In genomic region chr1:26190373-26190987, GRCh38 we compare ENCODE assay signal across 1 cellular context.
TF ChIP-seq lines count a peak whose summit lies in the region.

Gene CATSPER4 (plus strand): TSS chr1:26190602. CDS start chr1:26190628, 26 bp downstream.

TF ChIP-seq in HEK293, 187 proteins besides CTCF, POLR2A, EP300 and RAD21 (continued from another document):
- TF ChIP-seq, protein P1, sequence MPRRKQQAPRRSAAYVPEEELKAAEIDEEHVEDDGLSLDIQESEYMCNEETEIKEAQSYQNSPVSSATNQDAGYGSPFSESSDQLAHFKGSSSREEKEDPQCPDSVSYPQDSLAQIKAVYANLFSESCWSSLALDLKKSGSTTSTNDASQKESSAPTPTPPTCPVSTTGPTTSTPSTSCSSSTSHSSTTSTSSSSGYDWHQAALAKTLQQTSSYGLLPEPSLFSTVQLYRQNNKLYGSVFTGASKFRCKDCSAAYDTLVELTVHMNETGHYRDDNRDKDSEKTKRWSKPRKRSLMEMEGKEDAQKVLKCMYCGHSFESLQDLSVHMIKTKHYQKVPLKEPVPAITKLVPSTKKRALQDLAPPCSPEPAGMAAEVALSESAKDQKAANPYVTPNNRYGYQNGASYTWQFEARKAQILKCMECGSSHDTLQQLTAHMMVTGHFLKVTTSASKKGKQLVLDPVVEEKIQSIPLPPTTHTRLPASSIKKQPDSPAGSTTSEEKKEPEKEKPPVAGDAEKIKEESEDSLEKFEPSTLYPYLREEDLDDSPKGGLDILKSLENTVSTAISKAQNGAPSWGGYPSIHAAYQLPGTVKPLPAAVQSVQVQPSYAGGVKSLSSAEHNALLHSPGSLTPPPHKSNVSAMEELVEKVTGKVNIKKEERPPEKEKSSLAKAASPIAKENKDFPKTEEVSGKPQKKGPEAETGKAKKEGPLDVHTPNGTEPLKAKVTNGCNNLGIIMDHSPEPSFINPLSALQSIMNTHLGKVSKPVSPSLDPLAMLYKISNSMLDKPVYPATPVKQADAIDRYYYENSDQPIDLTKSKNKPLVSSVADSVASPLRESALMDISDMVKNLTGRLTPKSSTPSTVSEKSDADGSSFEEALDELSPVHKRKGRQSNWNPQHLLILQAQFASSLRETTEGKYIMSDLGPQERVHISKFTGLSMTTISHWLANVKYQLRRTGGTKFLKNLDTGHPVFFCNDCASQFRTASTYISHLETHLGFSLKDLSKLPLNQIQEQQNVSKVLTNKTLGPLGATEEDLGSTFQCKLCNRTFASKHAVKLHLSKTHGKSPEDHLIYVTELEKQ (tag by site-specific recombination; IDR thresholded peaks at IDR 0.05; ENCODE audit: borderline replicate concordance): no peak
- TF ChIP-seq GLIS2 (tag by site-specific recombination; IDR thresholded peaks at IDR 0.05) (peak; percentile 22; the same call in 1 of the 2 replicates), SALL2 (tag by site-specific recombination; IDR thresholded peaks at IDR 0.05; ENCODE audit: borderline replicate concordance) (no peak), ZNF214 (tag by site-specific recombination; IDR thresholded peaks at IDR 0.05; ENCODE audit: borderline replicate concordance) (no peak), ZBTB48 (tag by site-specific recombination; IDR thresholded peaks at IDR 0.05) (no peak), YY1 (tag by site-specific recombination; IDR thresholded peaks at IDR 0.05) (no peak), ZNF664 (tag by site-specific recombination; IDR thresholded peaks at IDR 0.05) (no peak), EGR2 (tag by site-specific recombination; IDR thresholded peaks at IDR 0.05; ENCODE audit: low read depth) (peak; percentile 16; the same call in 1 of the 2 replicates), ZIC2 (tag by site-specific recombination; IDR thresholded peaks at IDR 0.05) (peak; percentile 40), ZXDB (tag by site-specific recombination; IDR thresholded peaks at IDR 0.05) (no peak), ZBTB6 (tag by site-specific recombination; IDR thresholded peaks at IDR 0.05) (no peak), SP7 (tag by site-specific recombination; IDR thresholded peaks at IDR 0.05) (no peak), ZBTB21 (tag by site-specific recombination; IDR thresholded peaks at IDR 0.05) (no peak), ZNF112 (tag by site-specific recombination; IDR thresholded peaks at IDR 0.05) (no peak), ZNF558 (tag by site-specific recombination; IDR thresholded peaks at IDR 0.05) (no peak), ZNF366 (tag by site-specific recombination; conservative IDR thresholded peaks at IDR 0.05) (no peak), SCRT2 (tag by site-specific recombination; IDR thresholded peaks at IDR 0.05) (no peak), ZNF792 (tag by site-specific recombination; IDR thresholded peaks at IDR 0.05) (no peak), PRDM1 (tag by site-specific recombination; IDR thresholded peaks at IDR 0.05) (no peak), TRIM28 (IDR thresholded peaks at IDR 0.05; ENCODE audit: borderline replicate concordance, low read length) (no peak), ZNF155 (tag by site-specific recombination; IDR thresholded peaks at IDR 0.05) (no peak), ZNF768 (tag by site-specific recombination; IDR thresholded peaks at IDR 0.05) (no peak), ZNF354C (tag by site-specific recombination; IDR thresholded peaks at IDR 0.05; ENCODE audit: borderline replicate concordance, low read depth) (no peak)
- TF ChIP-seq, protein P2, sequence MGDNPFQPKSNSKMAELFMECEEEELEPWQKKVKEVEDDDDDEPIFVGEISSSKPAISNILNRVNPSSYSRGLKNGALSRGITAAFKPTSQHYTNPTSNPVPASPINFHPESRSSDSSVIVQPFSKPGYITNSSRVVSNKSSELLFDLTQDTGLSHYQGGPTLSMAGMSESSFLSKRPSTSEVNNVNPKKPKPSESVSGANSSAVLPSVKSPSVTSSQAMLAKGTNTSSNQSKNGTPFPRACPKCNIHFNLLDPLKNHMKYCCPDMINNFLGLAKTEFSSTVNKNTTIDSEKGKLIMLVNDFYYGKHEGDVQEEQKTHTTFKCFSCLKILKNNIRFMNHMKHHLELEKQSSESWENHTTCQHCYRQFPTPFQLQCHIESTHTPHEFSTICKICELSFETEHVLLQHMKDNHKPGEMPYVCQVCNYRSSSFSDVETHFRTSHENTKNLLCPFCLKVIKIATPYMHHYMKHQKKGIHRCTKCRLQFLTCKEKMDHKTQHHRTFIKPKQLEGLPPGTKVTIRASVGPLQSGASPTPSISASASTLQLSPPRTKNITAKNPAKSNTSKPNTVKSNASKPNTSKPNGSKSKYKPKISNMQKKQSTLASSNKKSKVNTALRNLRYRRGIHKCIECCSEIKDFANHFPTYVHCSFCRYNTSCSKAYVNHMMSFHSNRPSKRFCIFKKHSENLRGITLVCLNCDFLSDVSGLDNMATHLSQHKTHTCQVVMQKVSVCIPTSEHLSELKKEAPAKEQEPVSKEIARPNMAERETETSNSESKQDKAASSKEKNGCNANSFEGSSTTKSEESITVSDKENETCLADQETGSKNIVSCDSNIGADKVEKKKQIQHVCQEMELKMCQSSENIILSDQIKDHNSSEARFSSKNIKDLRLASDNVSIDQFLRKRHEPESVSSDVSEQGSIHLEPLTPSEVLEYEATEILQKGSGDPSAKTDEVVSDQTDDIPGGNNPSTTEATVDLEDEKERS (tag by site-specific recombination; IDR thresholded peaks at IDR 0.05): no peak
